ENCODE assay signal across 8 cellular contexts in the genomic region with DNA sequence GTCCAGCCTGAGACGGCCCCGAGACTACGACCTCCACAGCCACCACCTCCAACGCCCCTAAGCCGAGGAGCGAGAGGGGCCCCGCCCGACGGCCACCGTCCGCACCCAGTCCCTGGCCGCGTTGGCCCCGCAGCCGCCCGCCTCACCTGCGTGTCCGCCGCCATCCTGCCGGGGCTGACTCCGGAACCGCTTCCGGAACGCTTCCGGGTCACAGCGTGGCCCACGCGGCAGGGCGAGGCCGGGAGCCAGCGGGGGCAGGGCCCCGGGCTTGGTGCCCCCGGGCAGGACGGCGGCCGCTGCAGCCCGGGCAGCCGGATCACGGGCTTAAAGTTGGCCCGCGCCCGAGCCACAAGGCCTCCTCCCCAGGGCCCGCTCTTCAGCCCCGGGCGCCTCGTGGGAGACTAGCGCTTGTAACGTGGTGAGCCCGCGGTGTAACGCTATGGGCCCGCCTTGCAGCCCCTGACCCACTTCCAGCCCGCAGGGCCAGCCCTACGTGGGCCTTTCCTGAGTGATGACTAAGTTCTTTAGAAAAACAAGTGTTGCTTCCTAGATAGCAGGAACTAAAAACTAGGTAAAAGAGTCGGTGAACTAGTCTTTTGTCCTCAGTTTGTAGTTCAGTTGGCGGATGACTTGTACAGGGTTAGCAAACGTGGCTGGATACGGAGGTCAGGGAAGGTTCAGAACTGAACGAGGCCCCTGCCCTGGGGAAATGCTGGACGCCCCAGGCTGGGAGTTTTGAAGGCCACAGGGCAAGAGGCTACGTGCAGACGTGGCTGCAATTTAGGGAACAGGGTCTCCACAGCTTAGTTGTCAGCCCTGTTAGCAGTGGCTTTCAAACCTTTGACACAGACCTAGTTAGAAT. TPM values are rescaled to one million over a fixed set of nuclear protein-coding genes. Genes with fewer than 3 reads are reported as not detected.
A peak's percentile ranks its signal among the peaks of the same experiment; 100 is the strongest.
DNase-seq lines count a peak whose midpoint lies in the region; ATAC-seq and TF ChIP-seq lines count a peak whose summit lies in the region.

A gene with protein sequence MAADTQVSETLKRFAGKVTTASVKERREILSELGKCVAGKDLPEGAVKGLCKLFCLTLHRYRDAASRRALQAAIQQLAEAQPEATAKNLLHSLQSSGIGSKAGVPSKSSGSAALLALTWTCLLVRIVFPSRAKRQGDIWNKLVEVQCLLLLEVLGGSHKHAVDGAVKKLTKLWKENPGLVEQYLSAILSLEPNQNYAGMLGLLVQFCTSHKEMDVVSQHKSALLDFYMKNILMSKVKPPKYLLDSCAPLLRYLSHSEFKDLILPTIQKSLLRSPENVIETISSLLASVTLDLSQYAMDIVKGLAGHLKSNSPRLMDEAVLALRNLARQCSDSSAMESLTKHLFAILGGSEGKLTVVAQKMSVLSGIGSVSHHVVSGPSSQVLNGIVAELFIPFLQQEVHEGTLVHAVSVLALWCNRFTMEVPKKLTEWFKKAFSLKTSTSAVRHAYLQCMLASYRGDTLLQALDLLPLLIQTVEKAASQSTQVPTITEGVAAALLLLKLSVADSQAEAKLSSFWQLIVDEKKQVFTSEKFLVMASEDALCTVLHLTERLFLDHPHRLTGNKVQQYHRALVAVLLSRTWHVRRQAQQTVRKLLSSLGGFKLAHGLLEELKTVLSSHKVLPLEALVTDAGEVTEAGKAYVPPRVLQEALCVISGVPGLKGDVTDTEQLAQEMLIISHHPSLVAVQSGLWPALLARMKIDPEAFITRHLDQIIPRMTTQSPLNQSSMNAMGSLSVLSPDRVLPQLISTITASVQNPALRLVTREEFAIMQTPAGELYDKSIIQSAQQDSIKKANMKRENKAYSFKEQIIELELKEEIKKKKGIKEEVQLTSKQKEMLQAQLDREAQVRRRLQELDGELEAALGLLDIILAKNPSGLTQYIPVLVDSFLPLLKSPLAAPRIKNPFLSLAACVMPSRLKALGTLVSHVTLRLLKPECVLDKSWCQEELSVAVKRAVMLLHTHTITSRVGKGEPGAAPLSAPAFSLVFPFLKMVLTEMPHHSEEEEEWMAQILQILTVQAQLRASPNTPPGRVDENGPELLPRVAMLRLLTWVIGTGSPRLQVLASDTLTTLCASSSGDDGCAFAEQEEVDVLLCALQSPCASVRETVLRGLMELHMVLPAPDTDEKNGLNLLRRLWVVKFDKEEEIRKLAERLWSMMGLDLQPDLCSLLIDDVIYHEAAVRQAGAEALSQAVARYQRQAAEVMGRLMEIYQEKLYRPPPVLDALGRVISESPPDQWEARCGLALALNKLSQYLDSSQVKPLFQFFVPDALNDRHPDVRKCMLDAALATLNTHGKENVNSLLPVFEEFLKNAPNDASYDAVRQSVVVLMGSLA (N-terminal part only) (minus strand): TSS at position 182 of the 862 bp plus-strand sequence. CDS start 18 bp downstream, at position 164.

- peak within 1 kb of the TSS; percentile 92 for H3K9ac ChIP-seq in SK-N-SH

- H3K4me3 ChIP-seq in LNCaP clone FGC (ENCODE audit: low read depth, low read length) (peak within 1 kb of the TSS; percentile 93), SK-N-SH (ENCODE audit: low read depth in 2 of 2, low read length in 1 of 2) (peak within 1 kb of the TSS; percentile 67 to 88), testis (peak within 1 kb of the TSS; percentile 92 to 97)

- intact Hi-C loops in testis (cut with DNase I; ENCODE audit: low total_unique reads): no loop called here

- peak within 1 kb of the TSS; percentile 95 for H3K27ac Mint-ChIP-seq in activated naive CD4-positive, alpha-beta T cell treated with anti-CD3 and anti-CD28 coated beads, Interleukin-2, amount 50 U/mL, for 24 hours
- peak within 1 kb of the TSS; percentile 93 for H3K27ac Mint-ChIP-seq in osteocyte (ENCODE audit: unreplicated experiment)

- POLR2A ChIA-PET in SK-N-SH (lab: Yijun Ruan, JAX): interaction anchor here (0.5 to 1.1 kb wide), 2 partner anchors 20 to 78 kb away, joined by 3 read pairs; no protein-coding TSS in a partner anchor

- H3K27ac ChIP-seq in SK-N-SH (ENCODE audit: low read depth in 2 of 2, low read length in 1 of 2) (peak within 1 kb of the TSS; percentile 86 to 93), testis (peak within 1 kb of the TSS; percentile 35 to 83)

- no peaks in the 10 kb centered on the region for H3K9me2 ChIP-seq in SK-N-SH

- H3K9me3 ChIP-seq in SK-N-SH (no peaks in the 10 kb centered on the region), testis (no peaks in the 10 kb centered on the region)

- peak within 1 kb of the TSS; percentile 83 for H3K4me2 ChIP-seq in SK-N-SH

- no peak; a peak in 1 of 4 replicates for TF ChIP-seq EP300 in SK-N-SH (IDR thresholded peaks at IDR 0.05; ENCODE audit: borderline replicate concordance in 1 of 2, low read depth in 1 of 2, low read length in 1 of 2)

- 9% methylated on average over 25 of the region's 62 CpGs for WGBS in SK-N-SH (ENCODE audit: low lambda C conversion rate)
- 1 to 4% methylated on average over 10 to 62 of the region's 62 CpGs for WGBS in testis, 2 donors

- H3K79me2 ChIP-seq in SK-N-SH (ENCODE audit: insufficient read depth): peaks cover 99% of the 10 kb centered on the region

- TF ChIP-seq RAD21 in SK-N-SH (IDR thresholded peaks at IDR 0.05; ENCODE audit: low read length): no peak

- H3F3A ChIP-seq in SK-N-SH (replicated peaks; ENCODE audit: insufficient read depth): peaks cover 52% of the 10 kb centered on the region

- H3K36me3 ChIP-seq in SK-N-SH (replicated peaks in 1 of 2; ENCODE audit: control insufficient read depth in 1 of 2, insufficient read depth in 2 of 2, low read length in 1 of 2) (peaks cover 54 to 58% of the 10 kb centered on the region in 2 experiments), testis (ENCODE audit: low read depth, missing control alignments) (no peaks in the 10 kb centered on the region)

- H3K4me1 ChIP-seq in SK-N-SH (ENCODE audit: control insufficient read depth in 1 of 2, insufficient read depth in 2 of 2, low read depth in 1 of 2, low read length in 1 of 2) (peaks cover 23 to 35% of the 10 kb centered on the region in 2 experiments), testis (peaks cover 18% of the 10 kb centered on the region)

- no peaks in the 10 kb centered on the region for H3K9me3 Mint-ChIP-seq in activated naive CD4-positive, alpha-beta T cell treated with anti-CD3 and anti-CD28 coated beads, Interleukin-2, amount 50 U/mL, for 24 hours
- H3K9me3 Mint-ChIP-seq in osteocyte (ENCODE audit: unreplicated experiment): no peaks in the 10 kb centered on the region

- no peak for TF ChIP-seq POLR2A in testis (IDR thresholded peaks at IDR 0.05)

- peak; percentile 76 for ATAC-seq in GM21786 (IDR thresholded peaks at IDR 0.05; ENCODE audit: unreplicated experiment)

- H3K27me3 Mint-ChIP-seq in activated naive CD4-positive, alpha-beta T cell treated with anti-CD3 and anti-CD28 coated beads, Interleukin-2, amount 50 U/mL, for 24 hours: no peaks in the 10 kb centered on the region
- H3K27me3 Mint-ChIP-seq in osteocyte (ENCODE audit: unreplicated experiment): no peaks in the 10 kb centered on the region

- DNase-seq in EH (ENCODE audit: low read depth) (peak; percentile 84), LNCaP clone FGC (ENCODE audit: low read depth) (peak; percentile 52), SK-N-SH (peak; percentile 94), glomerular visceral epithelial cell (ENCODE audit: extremely low spot score) (peak; percentile 80), osteocyte (ENCODE audit: extremely low spot score, unreplicated experiment) (peak; percentile 94), testis (peak; percentile 86)

- peaks cover 37% of the 10 kb centered on the region for H3K36me3 Mint-ChIP-seq in activated naive CD4-positive, alpha-beta T cell treated with anti-CD3 and anti-CD28 coated beads, Interleukin-2, amount 50 U/mL, for 24 hours
- peaks cover 22% of the 10 kb centered on the region for H3K36me3 Mint-ChIP-seq in osteocyte (ENCODE audit: unreplicated experiment)

- H3K4me3 Mint-ChIP-seq in activated naive CD4-positive, alpha-beta T cell treated with anti-CD3 and anti-CD28 coated beads, Interleukin-2, amount 50 U/mL, for 24 hours: peak within 1 kb of the TSS; percentile 97
- peak within 1 kb of the TSS; percentile 84 for H3K4me3 Mint-ChIP-seq in osteocyte (ENCODE audit: unreplicated experiment)

- CTCF ChIA-PET in SK-N-SH (lab: Yijun Ruan, JAX): interaction anchor here (1.7 kb wide), 1 partner anchor 34 kb away, joined by 8 read pairs; no protein-coding TSS in a partner anchor

- TF ChIP-seq CTCF in LNCaP clone FGC (IDR thresholded peaks at IDR 0.05; ENCODE audit: control insufficient read depth, extremely low read depth, insufficient read depth): no peak
- no peak for TF ChIP-seq CTCF in SK-N-SH (IDR thresholded peaks at IDR 0.05)
- no peak for TF ChIP-seq CTCF in osteocyte (IDR thresholded peaks at IDR 0.05)
- peak in 1 of 3 experiments; percentile 21 for TF ChIP-seq CTCF in testis (IDR thresholded peaks at IDR 0.05)

- H4K20me1 ChIP-seq in SK-N-SH (ENCODE audit: insufficient read depth): peaks cover 39% of the 10 kb centered on the region

- H2AFZ ChIP-seq in SK-N-SH (ENCODE audit: low read depth): peak within 1 kb of the TSS; percentile 73

- peaks cover 50% of the 10 kb centered on the region for H3K4me1 Mint-ChIP-seq in activated naive CD4-positive, alpha-beta T cell treated with anti-CD3 and anti-CD28 coated beads, Interleukin-2, amount 50 U/mL, for 24 hours
- peaks cover 47% of the 10 kb centered on the region for H3K4me1 Mint-ChIP-seq in osteocyte (ENCODE audit: unreplicated experiment)

- H3K27me3 ChIP-seq in SK-N-SH (ENCODE audit: insufficient read depth): no peaks in the 10 kb centered on the region
- no peaks in the 10 kb centered on the region for H3K27me3 ChIP-seq in testis

TF ChIP-seq in SK-N-SH, 30 proteins besides CTCF, POLR2A, EP300 and RAD21 (continues in another document):
- TF ChIP-seq SMC3 (IDR thresholded peaks at IDR 0.05; ENCODE audit: low read depth, low read length): no peak

RNA-seq across cellular contexts. Expression of the gene that starts here (rescaled TPM):
- polyA plus RNA-seq in SK-N-SH (2012; rRNA removed): 41.2 and 54.4 TPM in 2 replicates
- polyA plus RNA-seq in SK-N-SH (2012; cell fraction: cytosol; rRNA removed): 17.0 and 20.0 TPM in 2 replicates
- polyA plus RNA-seq in SK-N-SH (2012; cell fraction: nucleus; rRNA removed): 224 and 236 TPM in 2 replicates
- 106 and 115 TPM in 2 replicates for total RNA-seq in osteocyte
- total RNA-seq in testis: 100 to 1,000 TPM; 104 to 164 TPM
- 66.3 TPM for polyA plus RNA-seq in testis (ENCODE audit: insufficient read depth, low read depth, low replicate concordance)

Comparison
In these comparisons a context has a peak if more than half of its experiments do, and no peak if none do; other contexts are left out.
1. Peak in every context shown above with its lines: DNase-seq, ATAC-seq, H3K4me3 ChIP-seq and H3K27ac ChIP-seq.